Comparison of ENCODE assay signal across 13 cellular contexts in genomic region chr19:4371209-4371897, GRCh38. TPM values are rescaled to one million over a fixed set of nuclear protein-coding genes. Genes with fewer than 3 reads are reported as not detected.
A peak's percentile ranks its signal among the peaks of the same experiment; 100 is the strongest.
DNase-seq lines count a peak whose midpoint lies in the region; ATAC-seq, FAIRE-seq and TF ChIP-seq lines count a peak whose summit lies in the region.
"Had no signal": no experiment of that assay in that cellular context is flagged by ENCODE, and none has a peak within 500 bp of the region (broad histone marks: within the 10 kb centered on the region; RNA-seq: fewer than 3 reads in every experiment).

No MANE protein-coding gene starts in this region.

- no peaks in the 10 kb centered on the region for H3K9me3 Mint-ChIP-seq in CD4-positive, alpha-beta T cell
- H3K9me3 Mint-ChIP-seq in brain: peaks cover 0 to 3% (median 0%) of the 10 kb centered on the region in 5 experiments
- no peaks in the 10 kb centered on the region for H3K9me3 Mint-ChIP-seq in nephron progenitor cell

- CTCF ChIA-PET in CD4-positive, alpha-beta T cell (lab: Charles Lee): no interaction called here
- CTCF ChIA-PET in HEK293T (lab: Yijun Ruan, JAX): no interaction called here

- H3K36me3 ChIP-seq in brain microvascular endothelial cell (replicated peaks): peaks cover 14% of the 10 kb centered on the region
- H3K36me3 ChIP-seq: thoracic aorta had no signal

- H3K4me1 Mint-ChIP-seq in CD4-positive, alpha-beta T cell (ENCODE audit: low read depth): peaks cover 38% of the 10 kb centered on the region
- peaks cover 75% of the 10 kb centered on the region for H3K4me1 Mint-ChIP-seq in brain
- peaks cover 71% of the 10 kb centered on the region for H3K4me1 Mint-ChIP-seq in nephron progenitor cell

- no peak for TF ChIP-seq CTCF in CD4-positive, alpha-beta T cell (IDR thresholded peaks at IDR 0.05)
- no peak for TF ChIP-seq CTCF in brain (conservative IDR thresholded peaks at IDR 0.05)
- TF ChIP-seq CTCF in nephron progenitor cell (IDR thresholded peaks at IDR 0.05): no peak
- TF ChIP-seq CTCF in brain microvascular endothelial cell (IDR thresholded peaks at IDR 0.05; ENCODE audit: low read depth, low read length, missing control alignments): no peak

- H3K4me3 ChIP-seq in brain microvascular endothelial cell (ENCODE audit: low read depth, low read length): no peak overlapping the region
- H3K4me3 ChIP-seq: coronary artery, thoracic aorta had no signal

- no peak overlapping the region for H3K27ac ChIP-seq in CD4-positive, alpha-beta T cell (ENCODE audit: low read depth, low read length)
- H3K27ac ChIP-seq in brain microvascular endothelial cell: no peak overlapping the region
- H3K27ac ChIP-seq: thoracic aorta had no signal

- FAIRE-seq in GM12891 (lab: Jason Lieb, UNC): no peak

- H3K9me3 ChIP-seq in CD4-positive, alpha-beta T cell (ENCODE audit: control insufficient read depth, low read length): no peaks in the 10 kb centered on the region
- H3K9me3 ChIP-seq: thoracic aorta had no signal

- no peaks in the 10 kb centered on the region for H3K27me3 Mint-ChIP-seq in CD4-positive, alpha-beta T cell
- no peaks in the 10 kb centered on the region for H3K27me3 Mint-ChIP-seq in brain
- H3K27me3 Mint-ChIP-seq in nephron progenitor cell (ENCODE audit: low read depth, poor library complexity): no peaks in the 10 kb centered on the region

- no peak for TF ChIP-seq POLR2A in GM12891 (IDR thresholded peaks at IDR 0.05; ENCODE audit: low read depth, low read length)

- in situ Hi-C loops in brain microvascular endothelial cell (cut with HindIII; ENCODE audit: low pct_ligation_motif_present, low sequenced_read_pairs): no loop called here

- intact Hi-C loops in CD4-positive, alpha-beta T cell (cut with DNase I, micrococcal nuclease): no loop called here

- H3K4me3 Mint-ChIP-seq in CD4-positive, alpha-beta T cell: peak overlapping the region; percentile 38
- H3K4me3 Mint-ChIP-seq in brain: peak overlapping the region in 2 of 5 experiments; percentile 29 to 55
- H3K4me3 Mint-ChIP-seq in nephron progenitor cell: no peak overlapping the region

- peaks cover 7% of the 10 kb centered on the region for H3K36me3 Mint-ChIP-seq in CD4-positive, alpha-beta T cell (ENCODE audit: low read depth)
- H3K36me3 Mint-ChIP-seq in brain: no peaks in the 10 kb centered on the region
- no peaks in the 10 kb centered on the region for H3K36me3 Mint-ChIP-seq in nephron progenitor cell (ENCODE audit: low read depth)

- no peak for DNase-seq in CD4-positive, alpha-beta T cell
- peak; percentile 90 for DNase-seq in LHCN-M2 (ENCODE audit: low read depth)
- peak; percentile 32 for DNase-seq in nephron progenitor cell
- no peak for DNase-seq in brain microvascular endothelial cell
- no peak for DNase-seq in GM12891 (ENCODE audit: insufficient read length, low spot score)
- DNase-seq in HEK293T (ENCODE audit: extremely low spot score): no peak
- DNase-seq: DMS53, NCI-H82 had no signal

- no peaks in the 10 kb centered on the region for H3K27me3 ChIP-seq in CD4-positive, alpha-beta T cell (ENCODE audit: control insufficient read depth, insufficient read depth, low read length)
- no peaks in the 10 kb centered on the region for H3K27me3 ChIP-seq in brain microvascular endothelial cell (replicated peaks)

- POLR2A ChIA-PET in CD4-positive, alpha-beta T cell (lab: Charles Lee): interaction anchor here (2.0 to 3.1 kb wide), 2 partner anchors 8 to 30 kb away, joined by 8 to 33 read pairs; partner anchors contain the start of genes CHAF1A and SH3GL1
- POLR2A ChIA-PET in HEK293T (lab: Yijun Ruan, JAX): no interaction called here

- peak overlapping the region; percentile 90 for H3K27ac Mint-ChIP-seq in CD4-positive, alpha-beta T cell
- H3K27ac Mint-ChIP-seq in brain (peak overlapping the region; percentile 50 to 93 (median 75)), nephron progenitor cell (peak overlapping the region; percentile 95)

- ATAC-seq in CD4-positive, alpha-beta T cell (ENCODE audit: poor library complexity): no peak
- ATAC-seq in GM18519 (IDR thresholded peaks at IDR 0.05; ENCODE audit: low FRiP score, unreplicated experiment): no peak
- ATAC-seq: sciatic nerve had no signal

TF ChIP-seq in GM12891, 5 proteins besides CTCF, POLR2A, EP300 and RAD21:
- TF ChIP-seq POU2F2 (IDR thresholded peaks at IDR 0.05; ENCODE audit: low read depth, low read length): no peak
- TF ChIP-seq POLR2AphosphoS5 (IDR thresholded peaks at IDR 0.05; ENCODE audit: low read depth, low read length): no peak
- no peak for TF ChIP-seq PAX5 (IDR thresholded peaks at IDR 0.05; ENCODE audit: insufficient read depth, low read length, severe bottlenecking)
- TF ChIP-seq TAF1 (IDR thresholded peaks at IDR 0.05; ENCODE audit: low read depth, low read length): no peak
- TF ChIP-seq SPI1 (IDR thresholded peaks at IDR 0.05; ENCODE audit: low read depth, low read length): no peak
TF ChIP-seq in GM12891: peak in this region for 0.

TF ChIP-seq in HEK293T, 16 proteins besides CTCF, POLR2A, EP300 and RAD21:
- TF ChIP-seq L3MBTL2 (conservative IDR thresholded peaks at IDR 0.05) (no peak), NFRKB (IDR thresholded peaks at IDR 0.05) (no peak), FOXM1 (IDR thresholded peaks at IDR 0.05; ENCODE audit: borderline replicate concordance) (no peak), SUZ12 (IDR thresholded peaks at IDR 0.05) (no peak), FOXA1 (IDR thresholded peaks at IDR 0.05) (no peak)

RNA-seq across cellular contexts. Expression of gene MPND, which starts 28.0 kb away (rescaled TPM):
- 10 to 100 TPM; 10.3 to 11.0 TPM for total RNA-seq in CD4-positive, alpha-beta T cell
- 1.2 and 5.1 TPM in 2 replicates for total RNA-seq in LHCN-M2 (2014; rRNA removed)
- polyA plus RNA-seq in LHCN-M2 (2012): 15.1 TPM
- polyA plus RNA-seq in brain (ENCODE audit: insufficient read depth, low read depth, low replicate concordance): 73.2 TPM
- polyA plus RNA-seq in GM12891 (2012; ENCODE audit: low read depth, missing spikeins): 14.6 TPM

RNA-seq across cellular contexts. Expression of gene SH3GL1, which starts 29.0 kb away (rescaled TPM):
- total RNA-seq in CD4-positive, alpha-beta T cell: 10 to 100 TPM; 39.3 to 40.9 TPM
- 208 and 261 TPM in 2 replicates for total RNA-seq in LHCN-M2 (2014; rRNA removed)
- polyA plus RNA-seq in LHCN-M2 (2012): 177 TPM
- 129 TPM for polyA plus RNA-seq in brain (ENCODE audit: insufficient read depth, low read depth, low replicate concordance)
- 25.7 TPM for polyA plus RNA-seq in GM12891 (2012; ENCODE audit: low read depth, missing spikeins)

RNA-seq across cellular contexts. Expression of gene CHAF1A, which starts 31.1 kb away (rescaled TPM):
- total RNA-seq in CD4-positive, alpha-beta T cell: 10 to 100 TPM; 27.5 to 27.8 TPM
- 36.5 and 51.9 TPM in 2 replicates for total RNA-seq in LHCN-M2 (2014; rRNA removed)
- polyA plus RNA-seq in LHCN-M2 (2012): 22.1 TPM
- polyA plus RNA-seq in brain (ENCODE audit: insufficient read depth, low read depth, low replicate concordance): 36.3 TPM
- 21.8 TPM for polyA plus RNA-seq in GM12891 (2012; ENCODE audit: low read depth, missing spikeins)

RNA-seq across cellular contexts. Expression of gene STAP2, which starts 32.7 kb away (rescaled TPM):
- 1 to 10 TPM; 1.7 to 1.8 TPM for total RNA-seq in CD4-positive, alpha-beta T cell
- 1.1 and 2.9 TPM in 2 replicates for total RNA-seq in LHCN-M2 (2014; rRNA removed)
- 3.8 TPM for polyA plus RNA-seq in LHCN-M2 (2012)
- 25.7 TPM for polyA plus RNA-seq in brain (ENCODE audit: insufficient read depth, low read depth, low replicate concordance)
- polyA plus RNA-seq in GM12891 (2012; ENCODE audit: low read depth, missing spikeins): 6.7 TPM
- total RNA-seq: thoracic aorta had no signal

Comparison
In these comparisons a context has a peak if more than half of its experiments do, and no peak if none do; other contexts are left out.
1. DNase-seq: peak in LHCN-M2 (single experiment) and nephron progenitor cell (single experiment); none in CD4-positive, alpha-beta T cell (0 of 10), brain microvascular endothelial cell (single experiment), GM12891 (single experiment) and HEK293T (single experiment).
2. Peak in every context shown above with its lines, with median percentiles within 50 percentile points of each other: H3K27ac Mint-ChIP-seq.